In the genomic region with DNA sequence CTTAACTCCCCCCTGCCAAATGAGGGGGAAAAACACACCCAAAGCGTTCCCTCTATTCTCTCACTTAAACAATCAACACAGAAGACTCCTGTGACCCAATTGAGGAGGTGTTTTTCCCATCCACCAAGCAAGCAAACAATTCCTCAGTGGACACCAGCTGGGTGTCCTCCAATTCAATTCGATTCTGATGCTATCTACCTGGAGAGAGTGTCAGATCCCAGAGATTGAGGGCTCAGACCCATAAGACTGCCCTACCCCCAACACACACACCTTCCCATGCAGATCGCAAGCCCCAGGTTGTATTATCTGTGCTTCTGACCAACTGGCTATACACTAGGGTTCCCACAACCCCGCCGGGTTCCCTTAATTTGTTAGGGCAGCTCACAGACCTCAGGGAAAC, we compare ENCODE assay signal across 15 cellular contexts. TPM values are rescaled to one million over a fixed set of nuclear protein-coding genes. Genes with fewer than 3 reads are reported as not detected.
A peak's percentile ranks its signal among the peaks of the same experiment; 100 is the strongest.
DNase-seq lines count a peak whose midpoint lies in the region; ATAC-seq and TF ChIP-seq lines count a peak whose summit lies in the region.
"Had no signal": no experiment of that assay in that cellular context is flagged by ENCODE, and none has a peak within 500 bp of the region (broad histone marks: within the 10 kb centered on the region; RNA-seq: fewer than 3 reads in every experiment).

No MANE protein-coding gene starts in this region.

- H3K23ac ChIP-seq in mesenchymal stem cell (ENCODE audit: low read length in 2 of 2): no peak overlapping the region

- H3K36me3 ChIP-seq in mesenchymal stem cell (ENCODE audit: control insufficient read depth in 1 of 2, insufficient read depth in 2 of 2, low read depth in 1 of 2, low read length in 2 of 2): no peaks in the 10 kb centered on the region

- peak overlapping the region; percentile 29 for H3K4me2 ChIP-seq in mesenchymal stem cell (ENCODE audit: low read length, poor library complexity, severe bottlenecking)
- H3K4me2 ChIP-seq: GM23338 had no signal

- WGBS in mesenchymal stem cell: 97% methylated on average over 5 of the region's 5 CpGs

- no peak overlapping the region for H3K27ac ChIP-seq in mesenchymal stem cell (ENCODE audit: low read length, poor library complexity, severe bottlenecking)

- BruUV-seq in MCF 10A (replicated peaks; lab: Mats Ljungman, UMichigan): no TSS peak

- H3K79me1 ChIP-seq in mesenchymal stem cell (replicated peaks; ENCODE audit: low read length, poor library complexity, severe bottlenecking): no peaks in the 10 kb centered on the region

- H3K4ac ChIP-seq in mesenchymal stem cell (ENCODE audit: low read depth in 1 of 2, low read length in 2 of 2): no peak overlapping the region

- H4K8ac ChIP-seq in mesenchymal stem cell (ENCODE audit: low read length): no peak overlapping the region

- TF ChIP-seq CTCF in nephron (IDR thresholded peaks at IDR 0.05; ENCODE audit: unreplicated experiment in 3 of 3) (no peak), MCF 10A (IDR thresholded peaks at IDR 0.05; ENCODE audit: unreplicated experiment) (no peak)

- peaks cover 29% of the 10 kb centered on the region for H3K4me1 Mint-ChIP-seq in nephron
- peaks cover 51% of the 10 kb centered on the region for H3K4me1 Mint-ChIP-seq in stimulated activated memory B cell treated with anti-CD40 and anti-IgM and Interleukin-4, amounts not matched to agents 10 μg/mL and 1 μg/mL and 100 μg/mL, for 72 hours
- H3K4me1 Mint-ChIP-seq in MCF 10A (ENCODE audit: insufficient read depth, unreplicated experiment): peaks cover 10% of the 10 kb centered on the region

- no peak for ATAC-seq in stimulated activated memory B cell treated with anti-CD40 and anti-IgM and Interleukin-4, amounts not matched to agents 10 μg/mL and 1 μg/mL and 100 μg/mL, for 72 hours
- ATAC-seq: GM23338, HCT116 had no signal

- H2BK120ac ChIP-seq in mesenchymal stem cell (ENCODE audit: low read depth, low read length): no peak overlapping the region

- POLR2A ChIA-PET in MCF 10A (lab: Yijun Ruan, JAX): no interaction called here

- intact Hi-C loops in MCF 10A (cut with micrococcal nuclease): no loop called here

- H3K36me3 Mint-ChIP-seq in nephron (ENCODE audit: low read depth): no peaks in the 10 kb centered on the region
- H3K36me3 Mint-ChIP-seq in stimulated activated memory B cell treated with anti-CD40 and anti-IgM and Interleukin-4, amounts not matched to agents 10 μg/mL and 1 μg/mL and 100 μg/mL, for 72 hours: peaks cover 4% of the 10 kb centered on the region
- H3K36me3 Mint-ChIP-seq in MCF 10A (ENCODE audit: insufficient read depth, unreplicated experiment): no peaks in the 10 kb centered on the region

- H4K91ac ChIP-seq in mesenchymal stem cell (ENCODE audit: low read length): no peak overlapping the region

- H3K27me3 Mint-ChIP-seq in nephron (ENCODE audit: low read depth) (no peaks in the 10 kb centered on the region), MCF 10A (ENCODE audit: insufficient read depth, unreplicated experiment) (peaks cover 43% of the 10 kb centered on the region)
- H3K27me3 Mint-ChIP-seq in stimulated activated memory B cell treated with anti-CD40 and anti-IgM and Interleukin-4, amounts not matched to agents 10 μg/mL and 1 μg/mL and 100 μg/mL, for 72 hours: peaks cover 9% of the 10 kb centered on the region

- no peaks in the 10 kb centered on the region for H3K9me3 Mint-ChIP-seq in nephron
- H3K9me3 Mint-ChIP-seq in stimulated activated memory B cell treated with anti-CD40 and anti-IgM and Interleukin-4, amounts not matched to agents 10 μg/mL and 1 μg/mL and 100 μg/mL, for 72 hours: no peaks in the 10 kb centered on the region
- no peaks in the 10 kb centered on the region for H3K9me3 Mint-ChIP-seq in MCF 10A (ENCODE audit: unreplicated experiment)
- H3K9me3 Mint-ChIP-seq: GM23338, H9 had no signal

- CTCF ChIA-PET in MCF 10A (lab: Yijun Ruan, JAX): interaction anchor here (1.2 kb wide), 1 partner anchor 19 kb away, joined by 3 read pairs; no protein-coding TSS in a partner anchor

- peak overlapping the region; percentile 80 for H2AK5ac ChIP-seq in mesenchymal stem cell (ENCODE audit: low read length, severe bottlenecking)

- peaks cover 0 to 5% of the 10 kb centered on the region in 2 experiments for H3K27me3 ChIP-seq in mesenchymal stem cell (ENCODE audit: control insufficient read depth in 1 of 2, insufficient read depth in 1 of 2, low read length in 2 of 2)

- H3K4me1 ChIP-seq in mesenchymal stem cell (ENCODE audit: control insufficient read depth, insufficient read depth, low read depth, low read length): peaks cover 2% of the 10 kb centered on the region

- no peak overlapping the region for H2BK5ac ChIP-seq in mesenchymal stem cell (ENCODE audit: low read depth, low read length, poor library complexity, severe bottlenecking)

- H3K14ac ChIP-seq in mesenchymal stem cell (ENCODE audit: low read length in 2 of 2): no peak overlapping the region

- no peak overlapping the region for H3K9ac ChIP-seq in mesenchymal stem cell (ENCODE audit: low read length)

- no peak overlapping the region for H2BK15ac ChIP-seq in mesenchymal stem cell (ENCODE audit: low read depth, poor library complexity, severe bottlenecking)

- H3K27ac Mint-ChIP-seq in nephron (peak overlapping the region; percentile 48 to 87 (median 83)), MCF 10A (ENCODE audit: low read depth, unreplicated experiment) (no peak overlapping the region)
- peak overlapping the region; percentile 20 for H3K27ac Mint-ChIP-seq in stimulated activated memory B cell treated with anti-CD40 and anti-IgM and Interleukin-4, amounts not matched to agents 10 μg/mL and 1 μg/mL and 100 μg/mL, for 72 hours
- H3K27ac Mint-ChIP-seq: GM23338, H9 had no signal

- peak overlapping the region in 1 of 2 experiments; percentile 84 for H2BK12ac ChIP-seq in mesenchymal stem cell (ENCODE audit: low read length in 2 of 2)

- H2AFZ ChIP-seq in mesenchymal stem cell (ENCODE audit: low read depth, low read length): no peak overlapping the region
- H2AFZ ChIP-seq: GM23338 had no signal

- no peaks in the 10 kb centered on the region for H3K9me3 ChIP-seq in mesenchymal stem cell (ENCODE audit: control insufficient read depth, low read length)

- DNase-seq in mesenchymal stem cell (no peak), D341Med (ENCODE audit: low spot score) (no peak), DMS 273 treated with DMSO at 0.1 percent for 48 hours (lab: John Stamatoyannopoulos, UW) (no peak), MCF 10A (ENCODE audit: unreplicated experiment) (no peak)
- DNase-seq: C1 segment of cervical spinal cord; CD4-positive, alpha-beta memory T cell; COR-L47; DMS53; DMS79 treated with DMSO at 0.1 percent for 48 hours; GF-D8; H9 had no signal

- no peak overlapping the region for H3K4me3 ChIP-seq in mesenchymal stem cell (ENCODE audit: insufficient read depth in 1 of 2, low read depth in 1 of 2, low read length in 2 of 2)
- H3K4me3 ChIP-seq: GM23338 had no signal

- peak overlapping the region; percentile 12 to 62 for H3K18ac ChIP-seq in mesenchymal stem cell (ENCODE audit: low read depth in 1 of 2, low read length in 2 of 2)

- H3K4me3 Mint-ChIP-seq in nephron: no peak overlapping the region
- H3K4me3 Mint-ChIP-seq in stimulated activated memory B cell treated with anti-CD40 and anti-IgM and Interleukin-4, amounts not matched to agents 10 μg/mL and 1 μg/mL and 100 μg/mL, for 72 hours: no peak overlapping the region
- H3K4me3 Mint-ChIP-seq in MCF 10A (ENCODE audit: unreplicated experiment): no peak overlapping the region
- H3K4me3 Mint-ChIP-seq: CD4-positive, alpha-beta memory T cell; GM23338; H9 had no signal

RNA-seq across cellular contexts. Expression of gene MYLIP, which starts 36.8 kb away (rescaled TPM):
- polyA plus RNA-seq in mesenchymal stem cell (2013, experiment 1 of 2): 29.6 TPM
- polyA plus RNA-seq in mesenchymal stem cell (2013, experiment 2 of 2): 30.4 TPM
- 2.1 TPM in 2 replicates for total RNA-seq in MCF 10A (2022)
